Comparison of ENCODE assay signal across 8 cellular contexts in genomic region chr16:70529051-70529777, GRCh38. TPM values are rescaled to one million over a fixed set of nuclear protein-coding genes. Genes with fewer than 3 reads are reported as not detected.
DNase-seq lines count a peak whose midpoint lies in the region; ATAC-seq and TF ChIP-seq lines count a peak whose summit lies in the region.

No MANE protein-coding gene starts in this region.

- no peaks in the 10 kb centered on the region for H3K27me3 Mint-ChIP-seq in naive thymus-derived CD8-positive, alpha-beta T cell

- intact Hi-C loops in colonic mucosa (cut with DNase I) (no loop called here), lower leg skin (cut with DNase I; ENCODE audit: low total_unique reads) (no loop called here)

- H3K9ac ChIP-seq in colonic mucosa (ENCODE audit: low read depth in 2 of 2, low read length in 2 of 2), result no peak overlapping the region

- H3K4me3 Mint-ChIP-seq in naive thymus-derived CD8-positive, alpha-beta T cell, result peak overlapping the region in 7 of 10 donors; percentile 18 to 60 (median 51)

- peak; percentile 40 for TF ChIP-seq CTCF in colonic mucosa (IDR thresholded peaks at IDR 0.05)
- TF ChIP-seq CTCF in lower leg skin (IDR thresholded peaks at IDR 0.05), result no peak

- POLR2A ChIA-PET in naive thymus-derived CD8-positive, alpha-beta T cell (lab: Charles Lee), result interaction anchor here (0.8 kb wide), 1 partner anchor 112 kb away, joined by 5 read pairs; no protein-coding TSS in a partner anchor

- no peak for TF ChIP-seq POLR2A in lower leg skin (IDR thresholded peaks at IDR 0.05)

- H3K27me3 ChIP-seq in colonic mucosa, result no peaks in the 10 kb centered on the region

- peaks cover 6 to 83% (median 20%) of the 10 kb centered on the region in 3 donors for H3K36me3 Mint-ChIP-seq in naive thymus-derived CD8-positive, alpha-beta T cell

- H3K27ac Mint-ChIP-seq in naive thymus-derived CD8-positive, alpha-beta T cell, result peak overlapping the region in 6 of 10 donors; percentile 11 to 84 (median 67)

- H3K4me1 Mint-ChIP-seq in naive thymus-derived CD8-positive, alpha-beta T cell, result peaks cover 21 to 59% (median 51%) of the 10 kb centered on the region in 4 donors

- no peak overlapping the region for H3K27ac ChIP-seq in colonic mucosa

- DNase-seq in A172 (ENCODE audit: low spot score) (peak; percentile 56), EH (ENCODE audit: low read depth) (peak; percentile 78), OCI-M1 (lab: John Stamatoyannopoulos, UW) (peak; percentile 64), colonic mucosa (no peak), NCI-H1436 (lab: John Stamatoyannopoulos, UW) (no peak), lower leg skin (ENCODE audit: low spot score in 2 of 2) (no peak)
- DNase-seq in naive thymus-derived CD8-positive, alpha-beta T cell, result peak in 3 of 10 donors; percentile 26 to 33 (median 26)

- H3K9me3 Mint-ChIP-seq in naive thymus-derived CD8-positive, alpha-beta T cell, result no peaks in the 10 kb centered on the region

- H3K36me3 ChIP-seq in colonic mucosa, result peaks cover 25% of the 10 kb centered on the region

- peaks cover 4% of the 10 kb centered on the region for H3K4me1 ChIP-seq in colonic mucosa

- no peaks in the 10 kb centered on the region for H3K9me3 ChIP-seq in colonic mucosa

- H3K4me3 ChIP-seq in colonic mucosa (no peak overlapping the region), lower leg skin (ENCODE audit: low read depth, poor library complexity, severe bottlenecking) (no peak overlapping the region)

- WGBS in lower leg skin, 2 donors, result 53 to 61% methylated on average over 8 of the region's 8 CpGs

- peak in 1 of 2 donors; percentile 32 for ATAC-seq in naive thymus-derived CD8-positive, alpha-beta T cell
- ATAC-seq in GM19397 (IDR thresholded peaks at IDR 0.05; ENCODE audit: unreplicated experiment), result no peak

RNA-seq across cellular contexts. Expression of gene SF3B3, which starts 5.6 kb away (rescaled TPM):
- total RNA-seq in A172 (2014; rRNA removed; shearing (Covaris generic)), result 146 and 176 TPM in 2 replicates
- total RNA-seq in colonic mucosa, result 100 to 1,000 TPM; 182 to 369 TPM
- total RNA-seq in naive thymus-derived CD8-positive, alpha-beta T cell, result 100 to 1,000 TPM; 270 to 277 TPM
- 100 to 1,000 TPM in 2 of 3 donors, 10 to 100 TPM in 1; 85.9 to 120 (median 104) TPM for polyA plus RNA-seq in naive thymus-derived CD8-positive, alpha-beta T cell
- 100 to 1,000 TPM; 138 to 233 (median 143) TPM for total RNA-seq in lower leg skin

RNA-seq across cellular contexts. Expression of gene COG4, which starts 5.9 kb away (rescaled TPM):
- 67.1 and 89.4 TPM in 2 replicates for total RNA-seq in A172 (2014; rRNA removed; shearing (Covaris generic))
- total RNA-seq in colonic mucosa, result 10 to 100 TPM; 54.8 to 84.7 TPM
- 10 to 100 TPM; 57.4 to 57.6 TPM for total RNA-seq in naive thymus-derived CD8-positive, alpha-beta T cell
- 10 to 100 TPM; 52.4 to 58.6 (median 52.8) TPM for polyA plus RNA-seq in naive thymus-derived CD8-positive, alpha-beta T cell
- total RNA-seq in lower leg skin, result 10 to 100 TPM; 36.0 to 95.7 (median 48.3) TPM

Comparison
In these comparisons a context has a peak if more than half of its experiments do, and no peak if none do; other contexts are left out.
1. DNase-seq: peak in A172 (single experiment), EH (single experiment) and OCI-M1 (single experiment); none in colonic mucosa (single experiment), NCI-H1436 (single experiment) and lower leg skin (0 of 2).